ENCODE assay signal across 25 cellular contexts in the genomic region with DNA sequence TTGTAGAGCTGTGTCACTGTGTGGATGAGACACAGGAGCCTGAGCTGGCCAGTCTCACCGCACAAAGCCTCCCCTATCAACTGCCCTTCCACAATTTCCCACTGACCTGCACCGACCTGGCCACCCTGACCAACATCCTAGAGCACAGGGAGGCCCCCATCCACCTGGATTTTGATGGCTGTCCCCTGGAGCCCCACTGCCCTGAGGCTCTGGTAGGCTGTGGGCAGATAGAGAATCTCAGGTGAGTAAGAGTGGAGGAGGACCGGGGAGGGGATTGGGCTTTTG. TPM values are rescaled to one million over a fixed set of nuclear protein-coding genes. Genes with fewer than 3 reads are reported as not detected.
DNase-seq lines count a peak whose midpoint lies in the region; ATAC-seq and TF ChIP-seq lines count a peak whose summit lies in the region.
"Had no signal": no experiment of that assay in that cellular context is flagged by ENCODE, and none has a peak within 500 bp of the region (broad histone marks: within the 10 kb centered on the region; RNA-seq: fewer than 3 reads in every experiment).

No MANE protein-coding gene starts in this region.

- 71 to 97% (median 90%) methylated on average over 1 to 3 of the region's 3 CpGs for WGBS in adrenal gland, 4 donors

- H3K27me3 ChIP-seq in adrenal gland = no peaks in the 10 kb centered on the region
- H3K27me3 ChIP-seq: hepatocyte, testis had no signal

- H3K27me3 Mint-ChIP-seq in activated naive CD4-positive, alpha-beta T cell treated with anti-CD3 and anti-CD28 coated beads, Interleukin-2, amount 50 U/mL, for 24 hours = no peaks in the 10 kb centered on the region
- no peaks in the 10 kb centered on the region for H3K27me3 Mint-ChIP-seq in activated B cell treated with CpG ODN at 0.5 μM for 24 hours
- H3K27me3 Mint-ChIP-seq in effector memory CD8-positive, alpha-beta T cell = no peaks in the 10 kb centered on the region
- peaks cover 15% of the 10 kb centered on the region for H3K27me3 Mint-ChIP-seq in type B pancreatic cell

- no peak for TF ChIP-seq POLR2A in adrenal gland (IDR thresholded peaks at IDR 0.05)

- H3K27ac ChIP-seq in adrenal gland = no peak overlapping the region
- H3K27ac ChIP-seq: epithelial cell of prostate, hepatocyte, SJCRH30, testis, VCaP had no signal

- peak overlapping the region; percentile 83 for H3K27ac Mint-ChIP-seq in activated naive CD4-positive, alpha-beta T cell treated with anti-CD3 and anti-CD28 coated beads, Interleukin-2, amount 50 U/mL, for 24 hours
- peak overlapping the region; percentile 59 for H3K27ac Mint-ChIP-seq in activated B cell treated with CpG ODN at 0.5 μM for 24 hours
- H3K27ac Mint-ChIP-seq in effector memory CD8-positive, alpha-beta T cell = peak overlapping the region; percentile 80 to 93
- peak overlapping the region; percentile 46 for H3K27ac Mint-ChIP-seq in type B pancreatic cell
- H3K27ac Mint-ChIP-seq: progenitor cell of endocrine pancreas had no signal

- no peak for ATAC-seq in activated B cell treated with CpG ODN at 0.5 μM for 24 hours (ENCODE audit: low read depth)
- ATAC-seq in effector memory CD8-positive, alpha-beta T cell (replicated peaks) = no peak

- H3K4me1 ChIP-seq in adrenal gland (replicated peaks in 1 of 2) = no peaks in the 10 kb centered on the region
- H3K4me1 ChIP-seq: testis had no signal

- CTCF ChIA-PET in activated B cell treated with CpG ODN at 0.5 μM for 24 hours (lab: Charles Lee) (no interaction called here), HEK293T (lab: Yijun Ruan, JAX) (no interaction called here)

- H3K36me3 ChIP-seq in adrenal gland (replicated peaks in 1 of 2) = peaks cover 0 to 4% of the 10 kb centered on the region in 2 donors
- H3K36me3 ChIP-seq: SJCRH30 had no signal

- intact Hi-C loops in activated B cell treated with CpG ODN at 0.5 μM for 24 hours (cut with micrococcal nuclease) (no loop called here), adrenal gland (cut with DNase I) (no loop called here)

- H3K4me3 ChIP-seq in adrenal gland = no peak overlapping the region
- H3K4me3 ChIP-seq: hepatocyte, SJCRH30, testis had no signal

- no peaks in the 10 kb centered on the region for H3K9me3 ChIP-seq in adrenal gland (replicated peaks in 1 of 3)
- H3K9me3 ChIP-seq: SJCRH30, testis had no signal

- no peak for TF ChIP-seq CTCF in activated B cell treated with CpG ODN at 0.5 μM for 24 hours (IDR thresholded peaks at IDR 0.05)
- no peak for TF ChIP-seq CTCF in type B pancreatic cell (conservative IDR thresholded peaks at IDR 0.05)
- TF ChIP-seq CTCF in adrenal gland (IDR thresholded peaks at IDR 0.05) = no peak

- peaks cover 78% of the 10 kb centered on the region for H3K4me1 Mint-ChIP-seq in activated naive CD4-positive, alpha-beta T cell treated with anti-CD3 and anti-CD28 coated beads, Interleukin-2, amount 50 U/mL, for 24 hours
- H3K4me1 Mint-ChIP-seq in activated B cell treated with CpG ODN at 0.5 μM for 24 hours = peaks cover 31% of the 10 kb centered on the region
- H3K4me1 Mint-ChIP-seq in effector memory CD8-positive, alpha-beta T cell (ENCODE audit: low read depth in 2 of 2) = peaks cover 73 to 79% of the 10 kb centered on the region in 2 donors
- H3K4me1 Mint-ChIP-seq in type B pancreatic cell (ENCODE audit: unreplicated experiment) = no peaks in the 10 kb centered on the region

- no peak overlapping the region for H3K4me3 Mint-ChIP-seq in activated naive CD4-positive, alpha-beta T cell treated with anti-CD3 and anti-CD28 coated beads, Interleukin-2, amount 50 U/mL, for 24 hours
- H3K4me3 Mint-ChIP-seq in activated B cell treated with CpG ODN at 0.5 μM for 24 hours (no peak overlapping the region), type B pancreatic cell (no peak overlapping the region)
- peak overlapping the region in 1 of 2 donors; percentile 21 for H3K4me3 Mint-ChIP-seq in effector memory CD8-positive, alpha-beta T cell

- peaks cover 32% of the 10 kb centered on the region for H3K36me3 Mint-ChIP-seq in activated naive CD4-positive, alpha-beta T cell treated with anti-CD3 and anti-CD28 coated beads, Interleukin-2, amount 50 U/mL, for 24 hours
- H3K36me3 Mint-ChIP-seq in activated B cell treated with CpG ODN at 0.5 μM for 24 hours (ENCODE audit: low read depth) (peaks cover 88% of the 10 kb centered on the region), type B pancreatic cell (no peaks in the 10 kb centered on the region)
- peaks cover 79% of the 10 kb centered on the region for H3K36me3 Mint-ChIP-seq in effector memory CD8-positive, alpha-beta T cell (ENCODE audit: insufficient read depth)

- no peaks in the 10 kb centered on the region for H3K9me3 Mint-ChIP-seq in activated naive CD4-positive, alpha-beta T cell treated with anti-CD3 and anti-CD28 coated beads, Interleukin-2, amount 50 U/mL, for 24 hours
- no peaks in the 10 kb centered on the region for H3K9me3 Mint-ChIP-seq in activated B cell treated with CpG ODN at 0.5 μM for 24 hours
- no peaks in the 10 kb centered on the region for H3K9me3 Mint-ChIP-seq in effector memory CD8-positive, alpha-beta T cell
- no peaks in the 10 kb centered on the region for H3K9me3 Mint-ChIP-seq in type B pancreatic cell

- no peak for DNase-seq in activated naive CD4-positive, alpha-beta T cell treated with Interleukin-2 at 50 U/mL for 16 hours
- DNase-seq in activated B cell treated with CpG ODN at 0.5 μM for 24 hours = no peak
- DNase-seq in effector memory CD8-positive, alpha-beta T cell = no peak
- no peak for DNase-seq in type B pancreatic cell (ENCODE audit: extremely low spot score, unreplicated experiment)
- no peak for DNase-seq in adrenal gland
- no peak for DNase-seq in NCI-H1105 (lab: John Stamatoyannopoulos, UW)
- DNase-seq in HEK293T (ENCODE audit: extremely low spot score) = no peak
- DNase-seq: activated CD4-positive, alpha-beta T cell treated with anti-CD3 and anti-CD28 coated beads, Interleukin-2, amount 50 U/mL, for 48 hours; anterior cingulate cortex; caudate nucleus; DMS153; HCEC 1CT; IMR-90; left ventricle myocardium superior; midbrain; NCI-H1417; NCI-H446 treated with DMSO at 0.1 percent for 48 hours; SJCRH30; testis had no signal

- POLR2A ChIA-PET in activated B cell treated with CpG ODN at 0.5 μM for 24 hours (lab: Charles Lee) = interaction anchor here (0.6 to 1.9 kb wide), 4 partner anchors 15 to 143 kb away, joined by 3 to 7 read pairs (median 4); no protein-coding TSS in a partner anchor
- POLR2A ChIA-PET in HEK293T (lab: Yijun Ruan, JAX) = no interaction called here

TF ChIP-seq in HEK293T, 16 proteins besides CTCF, POLR2A, EP300 and RAD21:
- TF ChIP-seq SP1 (IDR thresholded peaks at IDR 0.05) = no peak
- no peak for TF ChIP-seq BHLHE40 (IDR thresholded peaks at IDR 0.05; ENCODE audit: borderline replicate concordance)
- TF ChIP-seq, protein P1, sequence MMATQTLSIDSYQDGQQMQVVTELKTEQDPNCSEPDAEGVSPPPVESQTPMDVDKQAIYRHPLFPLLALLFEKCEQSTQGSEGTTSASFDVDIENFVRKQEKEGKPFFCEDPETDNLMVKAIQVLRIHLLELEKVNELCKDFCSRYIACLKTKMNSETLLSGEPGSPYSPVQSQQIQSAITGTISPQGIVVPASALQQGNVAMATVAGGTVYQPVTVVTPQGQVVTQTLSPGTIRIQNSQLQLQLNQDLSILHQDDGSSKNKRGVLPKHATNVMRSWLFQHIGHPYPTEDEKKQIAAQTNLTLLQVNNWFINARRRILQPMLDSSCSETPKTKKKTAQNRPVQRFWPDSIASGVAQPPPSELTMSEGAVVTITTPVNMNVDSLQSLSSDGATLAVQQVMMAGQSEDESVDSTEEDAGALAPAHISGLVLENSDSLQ (IDR thresholded peaks at IDR 0.05) = no peak
- no peak for TF ChIP-seq NFRKB (IDR thresholded peaks at IDR 0.05)
- TF ChIP-seq TARDBP (IDR thresholded peaks at IDR 0.05) = no peak
- no peak for TF ChIP-seq L3MBTL2 (conservative IDR thresholded peaks at IDR 0.05)
- no peak for TF ChIP-seq ARNT (IDR thresholded peaks at IDR 0.05)
- no peak for TF ChIP-seq HDGF (IDR thresholded peaks at IDR 0.05; ENCODE audit: borderline replicate concordance)
- TF ChIP-seq FOXK2 (IDR thresholded peaks at IDR 0.05) = no peak
- no peak for TF ChIP-seq SUZ12 (IDR thresholded peaks at IDR 0.05)
- TF ChIP-seq FOXM1 (IDR thresholded peaks at IDR 0.05; ENCODE audit: borderline replicate concordance) = no peak
- TF ChIP-seq FOXA1 (IDR thresholded peaks at IDR 0.05) = no peak

RNA-seq across cellular contexts. Expression of a gene that starts 37.4 kb away (rescaled TPM):
- total RNA-seq in activated B cell treated with CpG ODN at 0.5 μM for 24 hours (296 and 372 TPM in 2 replicates), type B pancreatic cell (ENCODE audit: low replicate concordance) (1.7 and 2.7 TPM in 2 replicates), adrenal gland (10 to 100 TPM; 10.4 to 44.8 (median 26.6) TPM)
- polyA plus RNA-seq in adrenal gland = 10 to 100 TPM; 14.7 to 89.0 (median 58.6) TPM
- total RNA-seq: progenitor cell of endocrine pancreas had no signal
- polyA plus RNA-seq: neural cell had no signal
